ENCODE assay signal across 13 cellular contexts in genomic region chr14:99257673-99258221, GRCh38. TPM values are rescaled to one million over a fixed set of nuclear protein-coding genes. Genes with fewer than 3 reads are reported as not detected.
DNase-seq lines count a peak whose midpoint lies in the region; ATAC-seq and TF ChIP-seq lines count a peak whose summit lies in the region.
"Had no signal": no experiment of that assay in that cellular context is flagged by ENCODE, and none has a peak within 500 bp of the region (broad histone marks: within the 10 kb centered on the region; RNA-seq: fewer than 3 reads in every experiment).

No MANE protein-coding gene starts in this region.

- WGBS in suprapubic skin, result 57% methylated on average over 16 of the region's 16 CpGs

- TF ChIP-seq POLR2A in breast epithelium (IDR thresholded peaks at IDR 0.05) (no peak), suprapubic skin (IDR thresholded peaks at IDR 0.05) (no peak), gastrocnemius medialis (IDR thresholded peaks at IDR 0.05) (no peak)

- ATAC-seq in activated T-cell treated with anti-CD3 and anti-CD28 coated beads, Interleukin-2, amount 50 U/mL, for 72 hours (replicated peaks in 1 of 2), result peak in 1 of 2 donors; percentile 7
- ATAC-seq in gastrocnemius medialis, result no peak
- ATAC-seq: sciatic nerve had no signal

- H3K27me3 ChIP-seq in breast epithelium (peaks cover 0 to 34% of the 10 kb centered on the region in 2 donors), suprapubic skin (peaks cover 6% of the 10 kb centered on the region), gastrocnemius medialis (peaks cover 6 to 24% (median 6%) of the 10 kb centered on the region in 3 donors)
- H3K27me3 ChIP-seq: SJSA1 had no signal

- H3K27me3 Mint-ChIP-seq in MCF 10A (ENCODE audit: insufficient read depth, unreplicated experiment) (no peaks in the 10 kb centered on the region), immature natural killer cell (ENCODE audit: low read depth in 3 of 3) (peaks cover 2 to 5% (median 3%) of the 10 kb centered on the region in 3 donors)
- no peaks in the 10 kb centered on the region for H3K27me3 Mint-ChIP-seq in activated T-cell treated with anti-CD3 and anti-CD28 coated beads, Interleukin-2, amount 50 U/mL, for 72 hours (ENCODE audit: low read depth)

- peak overlapping the region in 1 of 3 donors; percentile 43 for H3K4me3 ChIP-seq in breast epithelium
- no peak overlapping the region for H3K4me3 ChIP-seq in suprapubic skin
- H3K4me3 ChIP-seq in gastrocnemius medialis, result no peak overlapping the region
- H3K4me3 ChIP-seq: lung, SJSA1 had no signal

- H3K4me1 ChIP-seq in breast epithelium (no peaks in the 10 kb centered on the region), suprapubic skin (peaks cover 75% of the 10 kb centered on the region), gastrocnemius medialis (no peaks in the 10 kb centered on the region)

- no peaks in the 10 kb centered on the region for H3K9me3 ChIP-seq in breast epithelium
- H3K9me3 ChIP-seq in suprapubic skin, result no peaks in the 10 kb centered on the region
- no peaks in the 10 kb centered on the region for H3K9me3 ChIP-seq in gastrocnemius medialis
- H3K9me3 ChIP-seq: neutrophil, SJSA1 had no signal

- H3K27ac Mint-ChIP-seq in MCF 10A (ENCODE audit: low read depth, unreplicated experiment) (no peak overlapping the region), immature natural killer cell (peak overlapping the region; percentile 43 to 92 (median 82))
- H3K27ac Mint-ChIP-seq in activated T-cell treated with anti-CD3 and anti-CD28 coated beads, Interleukin-2, amount 50 U/mL, for 72 hours, result peak overlapping the region; percentile 100

- H3K4me1 Mint-ChIP-seq in MCF 10A (ENCODE audit: insufficient read depth, unreplicated experiment) (no peaks in the 10 kb centered on the region), immature natural killer cell (peaks cover 84 to 97% of the 10 kb centered on the region in 2 donors)
- peaks cover 100% of the 10 kb centered on the region for H3K4me1 Mint-ChIP-seq in activated T-cell treated with anti-CD3 and anti-CD28 coated beads, Interleukin-2, amount 50 U/mL, for 72 hours (ENCODE audit: low read depth)

- in situ Hi-C loops in gastrocnemius medialis (cut with MboI; ENCODE audit: low sequenced_read_pairs in 4 of 4), result loop anchor here in 1 of 4 donors (25.0 kb wide), 1 partner anchor 1120 kb away; no protein-coding TSS in a partner anchor

- H3K4me3 Mint-ChIP-seq in MCF 10A (ENCODE audit: unreplicated experiment) (no peak overlapping the region), immature natural killer cell (peak overlapping the region in 1 of 5 donors; percentile 14)
- H3K4me3 Mint-ChIP-seq in activated T-cell treated with anti-CD3 and anti-CD28 coated beads, Interleukin-2, amount 50 U/mL, for 72 hours, result peak overlapping the region; percentile 94 to 96

- no peaks in the 10 kb centered on the region for H3K9me3 Mint-ChIP-seq in MCF 10A (ENCODE audit: unreplicated experiment)
- no peaks in the 10 kb centered on the region for H3K9me3 Mint-ChIP-seq in activated T-cell treated with anti-CD3 and anti-CD28 coated beads, Interleukin-2, amount 50 U/mL, for 72 hours
- H3K9me3 Mint-ChIP-seq in immature natural killer cell, result no peaks in the 10 kb centered on the region

- no peak for TF ChIP-seq EP300 in suprapubic skin (IDR thresholded peaks at IDR 0.05)

- peaks cover 4% of the 10 kb centered on the region for H3K36me3 Mint-ChIP-seq in MCF 10A (ENCODE audit: insufficient read depth, unreplicated experiment)
- peaks cover 9 to 19% of the 10 kb centered on the region in 2 donors for H3K36me3 Mint-ChIP-seq in activated T-cell treated with anti-CD3 and anti-CD28 coated beads, Interleukin-2, amount 50 U/mL, for 72 hours (ENCODE audit: insufficient read depth in 2 of 2)
- peaks cover 0 to 6% (median 5%) of the 10 kb centered on the region in 3 donors for H3K36me3 Mint-ChIP-seq in immature natural killer cell

- intact Hi-C loops in breast epithelium (cut with DNase I; ENCODE audit: low total_unique reads), result no loop called here
- intact Hi-C loops in MCF 10A (cut with micrococcal nuclease), result no loop called here
- intact Hi-C loops in gastrocnemius medialis (cut with DNase I; ENCODE audit: low total_unique reads), result no loop called here

- no TSS peak for BruUV-seq in MCF 10A (replicated peaks; lab: Mats Ljungman, UMichigan)

- H3K27ac ChIP-seq in breast epithelium, result peak overlapping the region; percentile 48 to 55
- H3K27ac ChIP-seq in suprapubic skin, result peak overlapping the region; percentile 91
- H3K27ac ChIP-seq in gastrocnemius medialis, result no peak overlapping the region
- H3K27ac ChIP-seq: neutrophil, SJSA1 had no signal

- DNase-seq in breast epithelium (ENCODE audit: low spot score in 2 of 2) (no peak), MCF 10A (ENCODE audit: unreplicated experiment) (no peak), immature natural killer cell (no peak), suprapubic skin (ENCODE audit: low spot score in 2 of 2) (no peak), gastrocnemius medialis (no peak), HUDEP-2 (lab: John Stamatoyannopoulos, UW; ENCODE audit: unreplicated experiment in 76 of 76) (no peak), GDM1 (lab: John Stamatoyannopoulos, UW) (no peak)
- no peak for DNase-seq in activated T-cell treated with anti-CD3 and anti-CD28 coated beads, Interleukin-2, amount 50 U/mL, for 72 hours
- DNase-seq: NK-92 treated with Interleukin-12 subunit alpha and Interleukin-12 subunit beta, amount 100 ng/mL, for 24 hours had no signal

- TF ChIP-seq CTCF in breast epithelium (IDR thresholded peaks at IDR 0.05), result no peak
- no peak for TF ChIP-seq CTCF in MCF 10A (IDR thresholded peaks at IDR 0.05; ENCODE audit: unreplicated experiment)
- TF ChIP-seq CTCF in suprapubic skin (IDR thresholded peaks at IDR 0.05), result no peak
- no peak for TF ChIP-seq CTCF in gastrocnemius medialis (IDR thresholded peaks at IDR 0.05 in 4 of 5, conservative IDR thresholded peaks at IDR 0.05 in 1 of 5)

- H3K36me3 ChIP-seq in breast epithelium (no peaks in the 10 kb centered on the region), suprapubic skin (no peaks in the 10 kb centered on the region), gastrocnemius medialis (no peaks in the 10 kb centered on the region)
- H3K36me3 ChIP-seq: neutrophil, SJSA1 had no signal

- POLR2A ChIA-PET in MCF 10A (lab: Yijun Ruan, JAX), result no interaction called here

- CTCF ChIA-PET in MCF 10A (lab: Yijun Ruan, JAX), result interaction anchor here (0.6 kb wide), 1 partner anchor 553 kb away, joined by 3 read pairs; no protein-coding TSS in a partner anchor

RNA-seq across cellular contexts. Expression of gene BCL11B, which starts 14.2 kb away (rescaled TPM):
- total RNA-seq in breast epithelium (1 to 10 TPM in 2 of 3 donors, under 1 TPM in 1; 0.96 to 3.9 (median 2.6) TPM), MCF 10A (2022) (0.84 and 1.4 TPM in 2 replicates), suprapubic skin (10 to 100 TPM; 35.9 to 53.8 (median 47.5) TPM), gastrocnemius medialis (under 1 TPM in 3 of 4 donors, not detected in 1; 0.05 to 0.62 (median 0.18) TPM)
- total RNA-seq in activated T-cell treated with anti-CD3 and anti-CD28 coated beads, Interleukin-2, amount 50 U/mL, for 72 hours, result 10 to 100 TPM; 54.4 to 58.0 TPM
- polyA plus RNA-seq in immature natural killer cell, result 1 to 10 TPM in 2 of 3 donors, under 1 TPM in 1; 0.75 to 3.1 (median 1.0) TPM

Comparison
In these comparisons a context has a peak if more than half of its experiments do, and no peak if none do; other contexts are left out.
1. H3K27ac ChIP-seq: peak in breast epithelium (2 of 2) and suprapubic skin (single experiment); none in gastrocnemius medialis (0 of 4).
2. RNA of gene BCL11B, which starts 14.2 kb away (total RNA-seq): 54.4 to 58.0 TPM in activated T-cell treated with anti-CD3 and anti-CD28 coated beads, Interleukin-2, amount 50 U/mL, for 72 hours and 35.9 to 53.8 TPM in suprapubic skin; 0.96 to 3.9 TPM in breast epithelium, 0.84 to 1.4 TPM in MCF 10A and 0.05 to 0.62 TPM in gastrocnemius medialis; every median in the first group is over 4 times any median in the second.